In the genomic region with DNA sequence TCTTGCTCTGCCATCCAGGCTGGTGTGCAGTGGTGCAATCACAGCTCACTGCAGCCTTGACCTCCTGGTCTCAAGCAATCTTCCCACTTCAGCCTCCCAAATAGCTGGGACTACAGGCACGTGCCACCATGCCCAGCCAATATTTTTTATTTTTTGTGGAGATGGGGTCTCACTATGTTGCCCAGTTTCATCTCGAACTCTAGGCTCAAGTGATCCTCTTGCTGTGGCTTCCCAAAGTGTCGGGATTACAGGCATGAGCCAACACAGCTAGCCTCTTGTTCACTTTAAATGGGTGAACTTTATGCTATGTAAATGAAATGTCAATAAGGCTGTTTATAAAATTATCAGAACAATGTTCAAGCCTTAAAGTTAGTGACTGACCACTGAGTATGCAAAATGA, we compare ENCODE assay signal across 1 cellular context.
TF ChIP-seq lines count a peak whose summit lies in the region.

No MANE protein-coding gene starts in this region.

TF ChIP-seq in K562, 482 proteins besides CTCF, POLR2A, EP300 and RAD21:
- TF ChIP-seq RBM25 (IDR thresholded peaks at IDR 0.05; ENCODE audit: low read depth, low read length, severe bottlenecking) (peak; percentile 9), FOSL1 (tag; conservative IDR thresholded peaks at IDR 0.05) (no peak), KDM1A (IDR thresholded peaks at IDR 0.05) (no peak), PURB (CRISPR knock-in tag; IDR thresholded peaks at IDR 0.05; ENCODE audit: low read depth) (no peak), ZNF121 (CRISPR knock-in tag; conservative IDR thresholded peaks at IDR 0.05) (peak; percentile 69), ZNF253 (CRISPR knock-in tag; conservative IDR thresholded peaks at IDR 0.05) (no peak), MEF2D (tag; conservative IDR thresholded peaks at IDR 0.05; ENCODE audit: low read depth) (no peak), XRCC4 (IDR thresholded peaks at IDR 0.05; ENCODE audit: extremely low read depth, insufficient read depth, insufficient read length) (no peak), PHF21A (IDR thresholded peaks at IDR 0.05; ENCODE audit: borderline replicate concordance, low read depth) (no peak), SMAD3 (CRISPR knock-in tag; conservative IDR thresholded peaks at IDR 0.05) (no peak)
- TF ChIP-seq, protein P1, sequence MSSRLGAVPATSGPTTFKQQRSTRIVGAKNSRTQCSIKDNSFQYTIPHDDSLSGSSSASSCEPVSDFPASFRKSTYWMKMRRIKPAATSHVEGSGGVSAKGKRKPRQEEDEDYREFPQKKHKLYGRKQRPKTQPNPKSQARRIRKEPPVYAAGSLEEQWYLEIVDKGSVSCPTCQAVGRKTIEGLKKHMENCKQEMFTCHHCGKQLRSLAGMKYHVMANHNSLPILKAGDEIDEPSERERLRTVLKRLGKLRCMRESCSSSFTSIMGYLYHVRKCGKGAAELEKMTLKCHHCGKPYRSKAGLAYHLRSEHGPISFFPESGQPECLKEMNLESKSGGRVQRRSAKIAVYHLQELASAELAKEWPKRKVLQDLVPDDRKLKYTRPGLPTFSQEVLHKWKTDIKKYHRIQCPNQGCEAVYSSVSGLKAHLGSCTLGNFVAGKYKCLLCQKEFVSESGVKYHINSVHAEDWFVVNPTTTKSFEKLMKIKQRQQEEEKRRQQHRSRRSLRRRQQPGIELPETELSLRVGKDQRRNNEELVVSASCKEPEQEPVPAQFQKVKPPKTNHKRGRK (tag; IDR thresholded peaks at IDR 0.05): no peak
- TF ChIP-seq, protein P2, sequence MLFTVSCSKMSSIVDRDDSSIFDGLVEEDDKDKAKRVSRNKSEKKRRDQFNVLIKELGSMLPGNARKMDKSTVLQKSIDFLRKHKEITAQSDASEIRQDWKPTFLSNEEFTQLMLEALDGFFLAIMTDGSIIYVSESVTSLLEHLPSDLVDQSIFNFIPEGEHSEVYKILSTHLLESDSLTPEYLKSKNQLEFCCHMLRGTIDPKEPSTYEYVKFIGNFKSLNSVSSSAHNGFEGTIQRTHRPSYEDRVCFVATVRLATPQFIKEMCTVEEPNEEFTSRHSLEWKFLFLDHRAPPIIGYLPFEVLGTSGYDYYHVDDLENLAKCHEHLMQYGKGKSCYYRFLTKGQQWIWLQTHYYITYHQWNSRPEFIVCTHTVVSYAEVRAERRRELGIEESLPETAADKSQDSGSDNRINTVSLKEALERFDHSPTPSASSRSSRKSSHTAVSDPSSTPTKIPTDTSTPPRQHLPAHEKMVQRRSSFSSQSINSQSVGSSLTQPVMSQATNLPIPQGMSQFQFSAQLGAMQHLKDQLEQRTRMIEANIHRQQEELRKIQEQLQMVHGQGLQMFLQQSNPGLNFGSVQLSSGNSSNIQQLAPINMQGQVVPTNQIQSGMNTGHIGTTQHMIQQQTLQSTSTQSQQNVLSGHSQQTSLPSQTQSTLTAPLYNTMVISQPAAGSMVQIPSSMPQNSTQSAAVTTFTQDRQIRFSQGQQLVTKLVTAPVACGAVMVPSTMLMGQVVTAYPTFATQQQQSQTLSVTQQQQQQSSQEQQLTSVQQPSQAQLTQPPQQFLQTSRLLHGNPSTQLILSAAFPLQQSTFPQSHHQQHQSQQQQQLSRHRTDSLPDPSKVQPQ (CRISPR knock-in tag; IDR thresholded peaks at IDR 0.05; ENCODE audit: borderline replicate concordance): no peak
